Comparison of ENCODE assay signal across 1 cellular context in the genomic region with DNA sequence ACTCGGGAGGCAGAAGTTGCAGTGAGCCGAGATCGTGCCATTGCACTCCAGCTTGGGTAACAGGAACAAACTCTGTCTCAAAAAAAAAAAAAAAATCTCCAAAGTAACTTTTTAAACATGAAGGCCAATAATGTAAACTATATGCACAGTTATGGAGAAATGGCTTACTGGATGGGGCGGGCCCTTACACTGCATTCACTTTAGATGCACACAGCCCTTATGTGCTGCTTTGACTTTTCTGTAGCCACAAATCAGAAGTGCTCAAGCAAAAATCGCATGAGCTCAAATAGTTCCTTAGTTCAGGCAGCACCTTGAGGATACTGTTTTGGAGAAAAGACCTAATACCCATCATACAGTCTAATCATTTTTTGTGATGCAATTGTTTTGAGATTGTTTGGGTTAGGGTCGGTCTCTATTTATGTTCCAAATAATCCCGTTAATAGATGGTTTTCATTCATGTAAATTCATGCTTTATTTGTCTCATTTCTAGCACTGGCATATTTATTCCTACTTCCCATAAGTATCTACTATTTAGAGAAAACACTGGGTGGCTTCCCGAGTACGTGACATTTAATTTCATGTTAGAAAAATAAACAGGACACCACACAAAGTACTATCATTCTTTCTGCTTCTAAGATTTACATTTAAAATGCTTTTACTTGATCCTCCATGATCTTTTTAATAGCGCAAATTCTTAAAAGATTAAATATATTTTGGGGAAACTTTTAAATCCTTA.
TF ChIP-seq lines count a peak whose summit lies in the region.

No MANE protein-coding gene starts in this region.

TF ChIP-seq in IMR-90, 13 proteins besides CTCF, POLR2A, EP300 and RAD21:
- TF ChIP-seq, protein P1, sequence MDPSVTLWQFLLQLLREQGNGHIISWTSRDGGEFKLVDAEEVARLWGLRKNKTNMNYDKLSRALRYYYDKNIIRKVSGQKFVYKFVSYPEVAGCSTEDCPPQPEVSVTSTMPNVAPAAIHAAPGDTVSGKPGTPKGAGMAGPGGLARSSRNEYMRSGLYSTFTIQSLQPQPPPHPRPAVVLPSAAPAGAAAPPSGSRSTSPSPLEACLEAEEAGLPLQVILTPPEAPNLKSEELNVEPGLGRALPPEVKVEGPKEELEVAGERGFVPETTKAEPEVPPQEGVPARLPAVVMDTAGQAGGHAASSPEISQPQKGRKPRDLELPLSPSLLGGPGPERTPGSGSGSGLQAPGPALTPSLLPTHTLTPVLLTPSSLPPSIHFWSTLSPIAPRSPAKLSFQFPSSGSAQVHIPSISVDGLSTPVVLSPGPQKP (IDR thresholded peaks at IDR 0.05; ENCODE audit: borderline replicate concordance, low read depth, low read length) = no peak
- no peak for TF ChIP-seq MAZ (IDR thresholded peaks at IDR 0.05; ENCODE audit: borderline replicate concordance, low read depth, low read length)
- TF ChIP-seq CHD1 (IDR thresholded peaks at IDR 0.05; ENCODE audit: low read depth, low read length) = no peak
- no peak for TF ChIP-seq SMC3 (IDR thresholded peaks at IDR 0.05; ENCODE audit: low read depth, low read length)
- TF ChIP-seq RFX5 (IDR thresholded peaks at IDR 0.05; ENCODE audit: low read depth, low read length) = no peak
- TF ChIP-seq CEBPB (IDR thresholded peaks at IDR 0.05; ENCODE audit: low read depth, low read length) = no peak
- TF ChIP-seq USF2 (IDR thresholded peaks at IDR 0.05; ENCODE audit: low read depth, low read length) = no peak
- no peak for TF ChIP-seq MAFK (IDR thresholded peaks at IDR 0.05; ENCODE audit: low read depth, low read length)
- no peak for TF ChIP-seq FOS (IDR thresholded peaks at IDR 0.05; ENCODE audit: low read depth, low read length)
- no peak for TF ChIP-seq MXI1 (IDR thresholded peaks at IDR 0.05; ENCODE audit: borderline replicate concordance, low read depth, low read length)
- no peak for TF ChIP-seq BHLHE40 (IDR thresholded peaks at IDR 0.05; ENCODE audit: low read depth, low read length)
- no peak for TF ChIP-seq NFE2L2 (IDR thresholded peaks at IDR 0.05; ENCODE audit: low read depth, low read length)
- TF ChIP-seq RCOR1 (IDR thresholded peaks at IDR 0.05; ENCODE audit: insufficient replicate concordance, low read length) = no peak
